ENCODE assay signal across 1 cellular context in genomic region chr3:67239362-67239761, GRCh38.
TF ChIP-seq lines count a peak whose summit lies in the region.

No MANE protein-coding gene starts in this region.

TF ChIP-seq in GM23338, 12 proteins besides CTCF, POLR2A, EP300 and RAD21 (continued from another document):
- TF ChIP-seq REST (IDR thresholded peaks at IDR 0.05; ENCODE audit: unreplicated experiment) = no peak
- TF ChIP-seq JUNB (IDR thresholded peaks at IDR 0.05; ENCODE audit: unreplicated experiment) = no peak
- TF ChIP-seq ZNF331 (CRISPR knock-in tag; IDR thresholded peaks at IDR 0.05; ENCODE audit: low read depth) = no peak
- no peak for TF ChIP-seq STAT1 (IDR thresholded peaks at IDR 0.05; ENCODE audit: unreplicated experiment)
- TF ChIP-seq CREB1 (CRISPR knock-in tag; IDR thresholded peaks at IDR 0.05; ENCODE audit: low read depth) = no peak
- no peak for TF ChIP-seq ETS1 (IDR thresholded peaks at IDR 0.05)
